13 cellular contexts compared by ENCODE assay signal in genomic region chr7:70372768-70373241, GRCh38.
"Had no signal": no experiment of that assay in that cellular context is flagged by ENCODE, and none has a peak within 500 bp of the region (broad histone marks: within the 10 kb centered on the region; RNA-seq: fewer than 3 reads in every experiment).

No MANE protein-coding gene starts in this region.

- H3K9me3 ChIP-seq: breast epithelium, neutrophil, tibial artery had no signal

- H3K27ac ChIP-seq: breast epithelium, neutrophil, tibial artery had no signal

- ATAC-seq: activated CD4-positive, CD25-positive, alpha-beta regulatory T cell treated with anti-CD3 and anti-CD28 coated beads, Interleukin-2, amount 50 U/mL, for 24 hours; activated T-cell treated with anti-CD3 and anti-CD28 coated beads, Interleukin-2, amount 50 U/mL, for 4 hours; left cardiac atrium; naive thymus-derived CD4-positive, alpha-beta T cell; right cardiac atrium; stimulated activated effector memory CD8-positive, alpha-beta T cell treated with anti-CD3 and anti-CD28 coated beads, Interleukin-12 subunit alpha, Interleukin-12 subunit beta, amount 100 ng/mL, for 72 hours had no signal

- H3K4me3 ChIP-seq: breast epithelium, tibial artery had no signal

- H3K36me3 ChIP-seq: breast epithelium, neutrophil, tibial artery had no signal

- DNase-seq: activated CD4-positive, alpha-beta memory T cell treated with anti-CD3 and anti-CD28 coated beads for 36 hours; activated T-cell treated with anti-CD3 and anti-CD28 coated beads, Interleukin-2, amount 50 U/mL, for 4 hours; aorta; dermis blood vessel endothelial cell; immature natural killer cell; left cardiac atrium; naive thymus-derived CD4-positive, alpha-beta T cell; right cardiac atrium; tibial artery had no signal

- H3K27me3 ChIP-seq: breast epithelium, neutrophil, tibial artery had no signal

- H3K4me1 ChIP-seq: breast epithelium had no signal
